ENCODE assay signal across 2 cellular contexts in genomic region chr5:81247441-81247972, GRCh38.
TF ChIP-seq lines count a peak whose summit lies in the region.

No MANE protein-coding gene starts in this region.

TF ChIP-seq in IMR-90, 13 proteins besides CTCF, POLR2A, EP300 and RAD21:
- peak; percentile 59; the same call in 1 of the 2 replicates for TF ChIP-seq FOS (IDR thresholded peaks at IDR 0.05; ENCODE audit: low read depth, low read length)
- no peak for TF ChIP-seq MAFK (IDR thresholded peaks at IDR 0.05; ENCODE audit: low read depth, low read length)

TF ChIP-seq in H1, 55 proteins besides CTCF, POLR2A, EP300 and RAD21:
- TF ChIP-seq SP4 (IDR thresholded peaks at IDR 0.05; ENCODE audit: low read length) (no peak), RBBP5 (IDR thresholded peaks at IDR 0.05; ENCODE audit: borderline replicate concordance, low read depth, low read length) (no peak), RXRA (IDR thresholded peaks at IDR 0.05; ENCODE audit: insufficient read depth, low read depth, low read length) (no peak), SUZ12 (IDR thresholded peaks at IDR 0.05; ENCODE audit: low read length) (no peak), CREB1 (IDR thresholded peaks at IDR 0.05) (no peak)
